ENCODE assay signal across 1 cellular context in genomic region chr14:75003250-75004027, GRCh38.
TF ChIP-seq lines count a peak whose summit lies in the region.

No MANE protein-coding gene starts in this region.

TF ChIP-seq in H1, 55 proteins besides CTCF, POLR2A, EP300 and RAD21:
- TF ChIP-seq TEAD4 (IDR thresholded peaks at IDR 0.05; ENCODE audit: low read depth, low read length) (no peak), BRCA1 (IDR thresholded peaks at IDR 0.05; ENCODE audit: low read depth, low read length) (no peak), SAP30 (IDR thresholded peaks at IDR 0.05; ENCODE audit: insufficient read depth, insufficient replicate concordance, low read length) (peak; percentile 72), KDM5A (IDR thresholded peaks at IDR 0.05; ENCODE audit: low read length) (no peak), CHD1 (IDR thresholded peaks at IDR 0.05; ENCODE audit: low read depth, low read length) (no peak), NANOG (IDR thresholded peaks at IDR 0.05; ENCODE audit: insufficient read depth, low read depth, low read length, poor library complexity, severe bottlenecking) (no peak), ZNF274 (IDR thresholded peaks at IDR 0.05; ENCODE audit: borderline replicate concordance, extremely low read depth, low read length) (no peak), SIN3A (conservative IDR thresholded peaks at IDR 0.05 in 1 of 2, IDR thresholded peaks at IDR 0.05 in 1 of 2; ENCODE audit: low read depth in 1 of 2, low read length in 2 of 2) (0 out of 4 replicates have a peak, but pooled peaks of 1 of the 2 experiments have one; percentile 5)
